Comparison of ENCODE assay signal across 9 cellular contexts in the genomic region with DNA sequence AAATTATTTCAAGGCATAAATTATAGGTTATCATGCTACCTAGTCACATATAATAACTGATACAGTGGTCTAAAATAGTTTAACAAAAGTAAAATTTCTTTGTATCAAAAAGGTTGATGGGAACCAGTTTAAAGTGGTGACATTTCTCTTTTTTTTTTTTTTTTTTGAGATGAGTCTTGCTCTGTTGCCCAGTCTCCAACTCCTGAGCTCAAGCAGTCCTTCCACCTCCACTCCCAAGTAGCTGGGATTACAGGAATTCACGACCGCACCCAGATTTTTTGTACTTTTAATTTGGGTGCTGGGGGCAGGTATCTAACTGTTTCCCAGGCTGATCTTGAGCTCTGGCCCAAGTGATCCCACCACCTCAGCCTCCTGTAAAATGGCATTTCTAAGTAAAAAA. TPM values are rescaled to one million over a fixed set of nuclear protein-coding genes. Genes with fewer than 3 reads are reported as not detected.
DNase-seq lines count a peak whose midpoint lies in the region; ATAC-seq and TF ChIP-seq lines count a peak whose summit lies in the region.
"Had no signal": no experiment of that assay in that cellular context is flagged by ENCODE, and none has a peak within 500 bp of the region (broad histone marks: within the 10 kb centered on the region; RNA-seq: fewer than 3 reads in every experiment).

No MANE protein-coding gene starts in this region.

- H3K4me1 ChIP-seq in SK-N-SH (ENCODE audit: control insufficient read depth in 1 of 2, insufficient read depth in 2 of 2, low read depth in 1 of 2, low read length in 1 of 2) = no peaks in the 10 kb centered on the region; a peak in 2 of 4 replicates
- H3K4me1 ChIP-seq in stomach = peaks cover 12 to 39% (median 23%) of the 10 kb centered on the region in 4 donors

- no peaks in the 10 kb centered on the region for H3K9me3 Mint-ChIP-seq in activated T-helper 17 cell treated with anti-CD3 and anti-CD28 coated beads, Interleukin-2, amount 50 U/mL, for 72 hours
- H3K9me3 Mint-ChIP-seq in immature natural killer cell = peaks cover 0 to 3% (median 0%) of the 10 kb centered on the region in 6 donors

- H3K4me1 Mint-ChIP-seq in activated T-helper 17 cell treated with anti-CD3 and anti-CD28 coated beads, Interleukin-2, amount 50 U/mL, for 72 hours = peaks cover 33% of the 10 kb centered on the region
- peaks cover 37 to 42% of the 10 kb centered on the region in 2 donors for H3K4me1 Mint-ChIP-seq in immature natural killer cell

- WGBS in SK-N-SH (ENCODE audit: low lambda C conversion rate) = 86% methylated on average over 2 of the region's 2 CpGs
- 60 to 71% (median 66%) methylated on average over 2 of the region's 2 CpGs for WGBS in stomach, 5 donors

- H3K27ac ChIP-seq in SK-N-SH (ENCODE audit: low read depth in 2 of 2, low read length in 1 of 2) (no peak overlapping the region), stomach (peak overlapping the region in 4 of 5 donors; percentile 97 to 99 (median 98))
- H3K27ac ChIP-seq: 22Rv1 had no signal

- ATAC-seq in SK-N-SH treated with all-trans-retinoic acid at 6 μM for 48 hours (no peak), HG03354 (IDR thresholded peaks at IDR 0.05; ENCODE audit: poor library complexity, severe bottlenecking, unreplicated experiment) (no peak), HG03439 (IDR thresholded peaks at IDR 0.05; ENCODE audit: unreplicated experiment) (no peak)
- ATAC-seq in activated T-helper 17 cell treated with anti-CD3 and anti-CD28 coated beads, Interleukin-2, amount 50 U/mL, for 72 hours (replicated peaks) = no peak

- H3K4me2 ChIP-seq in SK-N-SH = no peak overlapping the region

- peaks cover 14% of the 10 kb centered on the region for H3K36me3 Mint-ChIP-seq in activated T-helper 17 cell treated with anti-CD3 and anti-CD28 coated beads, Interleukin-2, amount 50 U/mL, for 72 hours (ENCODE audit: low read depth)
- peaks cover 0 to 5% (median 0%) of the 10 kb centered on the region in 3 donors for H3K36me3 Mint-ChIP-seq in immature natural killer cell

- peak overlapping the region; percentile 75; the same call in 1 of the 2 replicates for H2AFZ ChIP-seq in SK-N-SH (ENCODE audit: low read depth)

- TF ChIP-seq EP300 in SK-N-SH (IDR thresholded peaks at IDR 0.05; ENCODE audit: borderline replicate concordance in 1 of 2, low read depth in 1 of 2, low read length in 1 of 2) = no peak
- TF ChIP-seq EP300 in stomach (IDR thresholded peaks at IDR 0.05) = no peak

- H3K27me3 ChIP-seq in SK-N-SH (ENCODE audit: insufficient read depth) (no peaks in the 10 kb centered on the region), stomach (no peaks in the 10 kb centered on the region)

- H3F3A ChIP-seq in SK-N-SH (replicated peaks; ENCODE audit: insufficient read depth) = peaks cover 4% of the 10 kb centered on the region

- DNase-seq in SK-N-SH (no peak), immature natural killer cell (no peak), stomach (no peak), DMS 273 (lab: John Stamatoyannopoulos, UW; ENCODE audit: unreplicated experiment) (no peak)

- no peak for TF ChIP-seq POLR2A in stomach (IDR thresholded peaks at IDR 0.05)

- H3K4me3 Mint-ChIP-seq in activated T-helper 17 cell treated with anti-CD3 and anti-CD28 coated beads, Interleukin-2, amount 50 U/mL, for 72 hours = peak overlapping the region; percentile 88
- H3K4me3 Mint-ChIP-seq in immature natural killer cell = peak overlapping the region; percentile 94 to 95 (median 94)

- no peak for TF ChIP-seq RAD21 in SK-N-SH (IDR thresholded peaks at IDR 0.05; ENCODE audit: low read length)

- POLR2A ChIA-PET in SK-N-SH (lab: Yijun Ruan, JAX) = interaction anchor here (0.7 kb wide), 1 partner anchor 206 kb away, joined by 3 read pairs; no protein-coding TSS in a partner anchor

- intact Hi-C loops in stomach (cut with DNase I; ENCODE audit: low total_unique reads) = no loop called here

- H3K79me2 ChIP-seq in SK-N-SH (ENCODE audit: insufficient read depth) = no peaks in the 10 kb centered on the region

- no peak overlapping the region for H3K9ac ChIP-seq in SK-N-SH

- peak overlapping the region; percentile 89 for H3K27ac Mint-ChIP-seq in activated T-helper 17 cell treated with anti-CD3 and anti-CD28 coated beads, Interleukin-2, amount 50 U/mL, for 72 hours
- H3K27ac Mint-ChIP-seq in immature natural killer cell = peak overlapping the region; percentile 93 to 99 (median 97)

- H4K20me1 ChIP-seq in SK-N-SH (ENCODE audit: insufficient read depth) = no peaks in the 10 kb centered on the region

- peaks cover 3% of the 10 kb centered on the region for H3K27me3 Mint-ChIP-seq in activated T-helper 17 cell treated with anti-CD3 and anti-CD28 coated beads, Interleukin-2, amount 50 U/mL, for 72 hours
- peaks cover 4 to 14% (median 13%) of the 10 kb centered on the region in 3 donors for H3K27me3 Mint-ChIP-seq in immature natural killer cell (ENCODE audit: low read depth in 3 of 3)

- TF ChIP-seq CTCF in SK-N-SH (IDR thresholded peaks at IDR 0.05) (no peak), stomach (IDR thresholded peaks at IDR 0.05) (no peak)

- no peaks in the 10 kb centered on the region for H3K9me3 ChIP-seq in SK-N-SH
- H3K9me3 ChIP-seq in stomach = no peaks in the 10 kb centered on the region

- no peak overlapping the region for H3K4me3 ChIP-seq in SK-N-SH (ENCODE audit: low read depth in 2 of 2, low read length in 1 of 2)
- peak overlapping the region; percentile 64 to 71 (median 68) for H3K4me3 ChIP-seq in stomach

- H3K36me3 ChIP-seq in SK-N-SH (replicated peaks in 1 of 2; ENCODE audit: control insufficient read depth in 1 of 2, insufficient read depth in 2 of 2, low read length in 1 of 2) (no peaks in the 10 kb centered on the region), stomach (no peaks in the 10 kb centered on the region)

- CTCF ChIA-PET in SK-N-SH (lab: Yijun Ruan, JAX) = interaction anchor here (1.6 kb wide), 1 partner anchor 52 kb away, joined by 3 read pairs; no protein-coding TSS in a partner anchor

- no peaks in the 10 kb centered on the region for H3K9me2 ChIP-seq in SK-N-SH

TF ChIP-seq in SK-N-SH, 30 proteins besides CTCF, POLR2A, EP300 and RAD21 (continues in another document):
- TF ChIP-seq FOXM1 (IDR thresholded peaks at IDR 0.05; ENCODE audit: low read depth) (no peak), MXI1 (IDR thresholded peaks at IDR 0.05; ENCODE audit: low read depth, low read length) (no peak), JUND (IDR thresholded peaks at IDR 0.05) (no peak), RXRA (IDR thresholded peaks at IDR 0.05; ENCODE audit: borderline replicate concordance, low read depth) (no peak)
- TF ChIP-seq, protein P1, sequence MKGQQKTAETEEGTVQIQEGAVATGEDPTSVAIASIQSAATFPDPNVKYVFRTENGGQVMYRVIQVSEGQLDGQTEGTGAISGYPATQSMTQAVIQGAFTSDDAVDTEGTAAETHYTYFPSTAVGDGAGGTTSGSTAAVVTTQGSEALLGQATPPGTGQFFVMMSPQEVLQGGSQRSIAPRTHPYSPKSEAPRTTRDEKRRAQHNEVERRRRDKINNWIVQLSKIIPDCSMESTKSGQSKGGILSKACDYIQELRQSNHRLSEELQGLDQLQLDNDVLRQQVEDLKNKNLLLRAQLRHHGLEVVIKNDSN (IDR thresholded peaks at IDR 0.05; ENCODE audit: borderline replicate concordance, low read depth) = no peak

TF ChIP-seq in SK-N-SH treated with all-trans-retinoic acid at 6 μM for 48 hours, 23 proteins besides CTCF, POLR2A, EP300 and RAD21 (continues in another document):
- no peak for TF ChIP-seq ZNF8 (CRISPR knock-in tag; IDR thresholded peaks at IDR 0.05)
- no peak for TF ChIP-seq TCF4 (CRISPR knock-in tag; IDR thresholded peaks at IDR 0.05; ENCODE audit: borderline replicate concordance)
- TF ChIP-seq, protein P2, sequence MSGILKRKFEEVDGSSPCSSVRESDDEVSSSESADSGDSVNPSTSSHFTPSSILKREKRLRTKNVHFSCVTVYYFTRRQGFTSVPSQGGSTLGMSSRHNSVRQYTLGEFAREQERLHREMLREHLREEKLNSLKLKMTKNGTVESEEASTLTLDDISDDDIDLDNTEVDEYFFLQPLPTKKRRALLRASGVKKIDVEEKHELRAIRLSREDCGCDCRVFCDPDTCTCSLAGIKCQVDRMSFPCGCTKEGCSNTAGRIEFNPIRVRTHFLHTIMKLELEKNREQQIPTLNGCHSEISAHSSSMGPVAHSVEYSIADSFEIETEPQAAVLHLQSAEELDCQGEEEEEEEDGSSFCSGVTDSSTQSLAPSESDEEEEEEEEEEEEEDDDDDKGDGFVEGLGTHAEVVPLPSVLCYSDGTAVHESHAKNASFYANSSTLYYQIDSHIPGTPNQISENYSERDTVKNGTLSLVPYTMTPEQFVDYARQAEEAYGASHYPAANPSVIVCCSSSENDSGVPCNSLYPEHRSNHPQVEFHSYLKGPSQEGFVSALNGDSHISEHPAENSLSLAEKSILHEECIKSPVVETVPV (CRISPR knock-in tag; IDR thresholded peaks at IDR 0.05) = no peak
- TF ChIP-seq, protein P3, sequence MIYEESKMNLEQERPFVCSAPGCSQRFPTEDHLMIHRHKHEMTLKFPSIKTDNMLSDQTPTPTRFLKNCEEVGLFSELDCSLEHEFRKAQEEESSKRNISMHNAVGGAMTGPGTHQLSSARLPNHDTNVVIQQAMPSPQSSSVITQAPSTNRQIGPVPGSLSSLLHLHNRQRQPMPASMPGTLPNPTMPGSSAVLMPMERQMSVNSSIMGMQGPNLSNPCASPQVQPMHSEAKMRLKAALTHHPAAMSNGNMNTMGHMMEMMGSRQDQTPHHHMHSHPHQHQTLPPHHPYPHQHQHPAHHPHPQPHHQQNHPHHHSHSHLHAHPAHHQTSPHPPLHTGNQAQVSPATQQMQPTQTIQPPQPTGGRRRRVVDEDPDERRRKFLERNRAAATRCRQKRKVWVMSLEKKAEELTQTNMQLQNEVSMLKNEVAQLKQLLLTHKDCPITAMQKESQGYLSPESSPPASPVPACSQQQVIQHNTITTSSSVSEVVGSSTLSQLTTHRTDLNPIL (CRISPR knock-in tag; IDR thresholded peaks at IDR 0.05; ENCODE audit: low read depth) = no peak
- TF ChIP-seq ESRRG (CRISPR knock-in tag; IDR thresholded peaks at IDR 0.05) = no peak
- no peak for TF ChIP-seq PPARA (CRISPR knock-in tag; IDR thresholded peaks at IDR 0.05; ENCODE audit: borderline replicate concordance)

RNA-seq across cellular contexts. Expression of a gene that starts 1.0 kb away (rescaled TPM):
- 0.83 and 0.89 TPM in 2 replicates for polyA plus RNA-seq in SK-N-SH (2012; rRNA removed)
- 1.2 and 1.8 TPM in 2 replicates for polyA plus RNA-seq in SK-N-SH (2012; cell fraction: cytosol; rRNA removed)
- polyA plus RNA-seq in SK-N-SH (2012; cell fraction: nucleus; rRNA removed) = 0.21 and 0.68 TPM in 2 replicates
- total RNA-seq in activated T-helper 17 cell treated with anti-CD3 and anti-CD28 coated beads, Interleukin-2, amount 50 U/mL, for 72 hours = 10 to 100 TPM; 15.1 to 24.1 TPM
- 10 to 100 TPM; 46.9 to 66.0 (median 56.1) TPM for polyA plus RNA-seq in immature natural killer cell
- 10 to 100 TPM in 2 of 5 donors, 1 to 10 TPM in 3; 2.6 to 22.0 (median 8.2) TPM for total RNA-seq in stomach
- polyA plus RNA-seq in stomach = 10 to 100 TPM; 11.1 to 16.8 (median 16.1) TPM

RNA-seq across cellular contexts. Expression of a gene that starts 28.8 kb away (rescaled TPM):
- polyA plus RNA-seq in SK-N-SH (2012; rRNA removed) = 2.0 and 2.1 TPM in 2 replicates
- 2.9 and 3.2 TPM in 2 replicates for polyA plus RNA-seq in SK-N-SH (2012; cell fraction: cytosol; rRNA removed)
- polyA plus RNA-seq in SK-N-SH (2012; cell fraction: nucleus; rRNA removed) = 1.8 and 3.2 TPM in 2 replicates
- 1 to 10 TPM; 2.5 to 2.9 TPM for total RNA-seq in activated T-helper 17 cell treated with anti-CD3 and anti-CD28 coated beads, Interleukin-2, amount 50 U/mL, for 72 hours
- polyA plus RNA-seq in immature natural killer cell = 1 to 10 TPM in 2 of 3 donors, under 1 TPM in 1; 0.83 to 3.8 (median 1.6) TPM
- total RNA-seq in stomach = 10 to 100 TPM in 1 of 5 donors, 1 to 10 TPM in 4; 1.3 to 10.8 (median 1.7) TPM
- polyA plus RNA-seq in stomach = 1 to 10 TPM; 1.8 to 2.9 (median 2.6) TPM

Comparison
In these comparisons a context has a peak if more than half of its experiments do, and no peak if none do; other contexts are left out.
1. H3K27ac ChIP-seq: peak in stomach (4 of 5); none in SK-N-SH (0 of 2).
2. H3K4me3 ChIP-seq: peak in stomach (4 of 4); none in SK-N-SH (0 of 2).